Comparison of ENCODE assay signal across 22 cellular contexts in genomic region chr15:68234060-68234459, GRCh38. TPM values are rescaled to one million over a fixed set of nuclear protein-coding genes. Genes with fewer than 3 reads are reported as not detected.
A peak's percentile ranks its signal among the peaks of the same experiment; 100 is the strongest.
DNase-seq lines count a peak whose midpoint lies in the region; ATAC-seq, FAIRE-seq and TF ChIP-seq lines count a peak whose summit lies in the region.
"Had no signal": no experiment of that assay in that cellular context is flagged by ENCODE, and none has a peak within 500 bp of the region (broad histone marks: within the 10 kb centered on the region; RNA-seq: fewer than 3 reads in every experiment).

No MANE protein-coding gene starts in this region.

- peak; percentile 74 to 80 for DNase-seq in SJSA1 (ENCODE audit: low read depth in 1 of 2, low spot score in 2 of 2)
- DNase-seq in H1 (ENCODE audit: low read depth in 1 of 2, low spot score in 2 of 2) = peak in 1 of 2 experiments; percentile 40
- peak; percentile 20 for DNase-seq in mesenchymal stem cell
- peak; percentile 23 for DNase-seq in stomach
- DNase-seq in left ventricle myocardium superior = no peak
- no peak for DNase-seq in BE2C
- no peak for DNase-seq in GM20000 (ENCODE audit: low spot score)
- DNase-seq: activated T-cell treated with anti-CD3 and anti-CD28 coated beads for 4 hours; amygdala; DMS79 treated with DMSO at 0.1 percent for 48 hours; GDM1; HFFc6; immature natural killer cell; KBM-7; left cardiac atrium; NCI-H1092; NCI-H187 treated with DMSO at 0.1 percent for 48 hours; NCI-H524 treated with DMSO at 0.1 percent for 48 hours; nucleus accumbens; stimulated activated CD4-positive, alpha-beta T cell treated with anti-CD3 and anti-CD28 coated beads, Interleukin-4, amount 100 ng/mL, for 24 hours had no signal

- H3K14ac ChIP-seq in H1 (ENCODE audit: insufficient read length) (no peak overlapping the region), mesenchymal stem cell (ENCODE audit: low read length in 2 of 2) (no peak overlapping the region)

- POLR2A ChIA-PET in H1 (lab: Charles Lee; ENCODE audit: partially characterized antibody) = no interaction called here

- H3K4me3 ChIP-seq in SJSA1 = no peak overlapping the region
- H3K4me3 ChIP-seq in H1 (ENCODE audit: extremely low read depth in 1 of 4, insufficient read depth in 2 of 4, low read depth in 3 of 4, low read length in 4 of 4) = no peak overlapping the region
- H3K4me3 ChIP-seq in mesenchymal stem cell (ENCODE audit: insufficient read depth in 1 of 2, low read depth in 1 of 2, low read length in 2 of 2) = no peak overlapping the region
- no peak overlapping the region for H3K4me3 ChIP-seq in stomach
- H3K4me3 ChIP-seq in BE2C (ENCODE audit: low read depth, low read length) = no peak overlapping the region
- H3K4me3 ChIP-seq: tibial nerve had no signal

- H3K9me3 ChIP-seq in SJSA1 (replicated peaks) = no peaks in the 10 kb centered on the region
- H3K9me3 ChIP-seq in H1 (ENCODE audit: insufficient read depth in 2 of 2, low read depth in 1 of 2, low read length in 1 of 2) = no peaks in the 10 kb centered on the region
- H3K9me3 ChIP-seq in mesenchymal stem cell (ENCODE audit: control insufficient read depth, low read length) = peaks cover 2% of the 10 kb centered on the region
- H3K9me3 ChIP-seq in stomach = no peaks in the 10 kb centered on the region
- no peaks in the 10 kb centered on the region for H3K9me3 ChIP-seq in BE2C
- H3K9me3 ChIP-seq: tibial nerve had no signal

- no peak overlapping the region for H4K5ac ChIP-seq in H1 (ENCODE audit: insufficient read length, low read depth, low read length)

- H4K20me1 ChIP-seq in H1 (replicated peaks in 1 of 2; ENCODE audit: control insufficient read depth in 1 of 2, insufficient read depth in 2 of 2, low read length in 2 of 2) = no peaks in the 10 kb centered on the region

- no peak overlapping the region for H3K4ac ChIP-seq in H1 (replicated peaks; ENCODE audit: insufficient read length, low read depth, low read length)
- H3K4ac ChIP-seq in mesenchymal stem cell (ENCODE audit: low read depth in 1 of 2, low read length in 2 of 2) = no peak overlapping the region

- no peak overlapping the region for H3K56ac ChIP-seq in H1 (replicated peaks; ENCODE audit: insufficient read length, low read depth, low read length)

- WGBS in H1 (ENCODE audit: extremely low coverage in 1 of 2, insufficient coverage in 1 of 2, insufficient read length in 1 of 2, insufficient replicate concordance in 2 of 2, low coverage in 1 of 2, low lambda C conversion rate in 2 of 2, missing lambda C conversion rate in 1 of 2), 2 experiments = 87% methylated on average over 6 of the region's 6 CpGs; no CpG with 5 or more reads in 1 of the 2 experiments
- WGBS in mesenchymal stem cell = 49% methylated on average over 6 of the region's 6 CpGs
- 21 to 33% (median 24%) methylated on average over 6 of the region's 6 CpGs for WGBS in stomach, 5 donors

- H3K4me2 ChIP-seq in H1 (ENCODE audit: insufficient read depth in 1 of 2, low read depth in 2 of 2, low read length in 2 of 2) (no peak overlapping the region), mesenchymal stem cell (ENCODE audit: low read length, poor library complexity, severe bottlenecking) (no peak overlapping the region)

- FAIRE-seq in H1 (lab: Jason Lieb, UNC) = no peak
- FAIRE-seq: endothelial cell of umbilical vein had no signal

- H2AFZ ChIP-seq in H1 (ENCODE audit: low read length) = no peak overlapping the region
- H2AFZ ChIP-seq in mesenchymal stem cell (ENCODE audit: low read depth, low read length) = no peak overlapping the region

- H4K91ac ChIP-seq in H1 (replicated peaks; ENCODE audit: insufficient read length, low read length) (no peak overlapping the region), mesenchymal stem cell (ENCODE audit: low read length) (no peak overlapping the region)

- H4K8ac ChIP-seq in H1 (ENCODE audit: extremely low read depth, insufficient read depth, low read length) (no peak overlapping the region), mesenchymal stem cell (ENCODE audit: low read length) (peak overlapping the region; percentile 57)

- H2BK15ac ChIP-seq in H1 (ENCODE audit: low read length) (no peak overlapping the region), mesenchymal stem cell (ENCODE audit: low read depth, poor library complexity, severe bottlenecking) (no peak overlapping the region)

- ATAC-seq in left ventricle myocardium superior = no peak
- ATAC-seq: left cardiac atrium had no signal

- no peak overlapping the region for H3K9ac ChIP-seq in H1 (replicated peaks in 1 of 4; ENCODE audit: extremely low read depth in 1 of 4, low read depth in 3 of 4, low read length in 3 of 4)
- H3K9ac ChIP-seq in mesenchymal stem cell (ENCODE audit: low read length) = no peak overlapping the region

- H2BK120ac ChIP-seq in H1 (replicated peaks; ENCODE audit: low read depth, low read length) (no peak overlapping the region), mesenchymal stem cell (ENCODE audit: low read depth, low read length) (no peak overlapping the region)

- H3K4me1 ChIP-seq in SJSA1 (replicated peaks) (peaks cover 22% of the 10 kb centered on the region), H1 (replicated peaks in 1 of 4; ENCODE audit: control insufficient read depth in 3 of 4, insufficient read depth in 4 of 4, low read length in 3 of 4) (peaks cover 0 to 8% (median 4%) of the 10 kb centered on the region in 4 experiments; a peak in 4 of 7 replicates), mesenchymal stem cell (ENCODE audit: control insufficient read depth, insufficient read depth, low read depth, low read length) (peaks cover 9% of the 10 kb centered on the region), stomach (peaks cover 5 to 31% (median 15%) of the 10 kb centered on the region in 4 donors), BE2C (peaks cover 26% of the 10 kb centered on the region)

- H3K23me2 ChIP-seq in H1 (ENCODE audit: low read depth, low read length) = peaks cover 5% of the 10 kb centered on the region

- TF ChIP-seq CTCF in H1 (IDR thresholded peaks at IDR 0.05; ENCODE audit: control extremely low read depth in 1 of 3, insufficient read depth in 1 of 3, low read depth in 1 of 3, low read length in 3 of 3) (no peak), stomach (IDR thresholded peaks at IDR 0.05) (no peak), BE2C (IDR thresholded peaks at IDR 0.05; ENCODE audit: low read depth, low read length) (no peak), GM20000 (IDR thresholded peaks at IDR 0.05; ENCODE audit: extremely low read depth, missing control alignments) (no peak)

- CTCF ChIA-PET in H1 (lab: Charles Lee; ENCODE audit: partially characterized antibody) = interaction anchor here (0.9 to 6.3 kb wide), 2 partner anchors 19 to 72 kb away, joined by 4 to 26 read pairs; no protein-coding TSS in a partner anchor

- TF ChIP-seq EP300 in H1 (IDR thresholded peaks at IDR 0.05; ENCODE audit: borderline replicate concordance in 1 of 2, low read depth in 2 of 2, low read length in 2 of 2) = no peak
- no peak for TF ChIP-seq EP300 in stomach (IDR thresholded peaks at IDR 0.05)

- H3K23ac ChIP-seq in H1 (ENCODE audit: insufficient read length) = no peak overlapping the region
- H3K23ac ChIP-seq in mesenchymal stem cell (ENCODE audit: low read length in 2 of 2) = no peak overlapping the region

- H2AK5ac ChIP-seq in H1 (ENCODE audit: low read depth, low read length) (0 out of 2 replicates have a peak overlapping the region, but pooled peaks have one; percentile 6), mesenchymal stem cell (ENCODE audit: low read length, severe bottlenecking) (no peak overlapping the region)

- H3K18ac ChIP-seq in H1 (ENCODE audit: extremely low read depth, low read length) (no peak overlapping the region), mesenchymal stem cell (ENCODE audit: low read depth in 1 of 2, low read length in 2 of 2) (peak overlapping the region in 1 of 2 experiments; percentile 14)

- H2BK20ac ChIP-seq in H1 (ENCODE audit: low read length) = no peak overlapping the region

- H2BK5ac ChIP-seq in H1 (ENCODE audit: low read depth, low read length) (no peak overlapping the region), mesenchymal stem cell (ENCODE audit: low read depth, low read length, poor library complexity, severe bottlenecking) (no peak overlapping the region)

- no peak for TF ChIP-seq RAD21 in H1 (IDR thresholded peaks at IDR 0.05 in 1 of 2, conservative IDR thresholded peaks at IDR 0.05 in 1 of 2; ENCODE audit: low read depth in 2 of 2, low read length in 2 of 2)

- peaks cover 4% of the 10 kb centered on the region for H3K36me3 ChIP-seq in SJSA1
- H3K36me3 ChIP-seq in H1 (ENCODE audit: control insufficient read depth in 2 of 4, insufficient read depth in 4 of 4, low read length in 3 of 4) = no peaks in the 10 kb centered on the region
- no peaks in the 10 kb centered on the region for H3K36me3 ChIP-seq in mesenchymal stem cell (ENCODE audit: control insufficient read depth in 1 of 2, insufficient read depth in 2 of 2, low read depth in 1 of 2, low read length in 2 of 2)
- H3K36me3 ChIP-seq in stomach = no peaks in the 10 kb centered on the region
- H3K36me3 ChIP-seq in BE2C = no peaks in the 10 kb centered on the region
- H3K36me3 ChIP-seq: tibial nerve had no signal

- H3K79me1 ChIP-seq in H1 (ENCODE audit: low read depth, low read length) (no peaks in the 10 kb centered on the region), mesenchymal stem cell (replicated peaks; ENCODE audit: low read length, poor library complexity, severe bottlenecking) (peaks cover 3% of the 10 kb centered on the region)

- intact Hi-C loops in stomach (cut with DNase I; ENCODE audit: low total_unique reads) = no loop called here
- intact Hi-C loops in left ventricle myocardium superior (cut with micrococcal nuclease) = no loop called here

- H3K27ac ChIP-seq in SJSA1 (no peak overlapping the region), H1 (ENCODE audit: low read depth, low read length) (no peak overlapping the region), mesenchymal stem cell (ENCODE audit: low read length, poor library complexity, severe bottlenecking) (no peak overlapping the region), stomach (no peak overlapping the region)
- H3K27ac ChIP-seq: tibial nerve had no signal

- no peak overlapping the region for H2BK12ac ChIP-seq in H1 (ENCODE audit: low read depth, low read length)
- H2BK12ac ChIP-seq in mesenchymal stem cell (ENCODE audit: low read length in 2 of 2) = no peak overlapping the region

- H3K27me3 ChIP-seq in SJSA1 (replicated peaks) (no peaks in the 10 kb centered on the region), H1 (replicated peaks in 1 of 4; ENCODE audit: control insufficient read depth in 3 of 4, extremely low read depth in 1 of 4, insufficient read depth in 3 of 4, low read length in 3 of 4) (peaks cover 0 to 2% (median 0%) of the 10 kb centered on the region in 4 experiments; a peak in 1 of 7 replicates), mesenchymal stem cell (ENCODE audit: control insufficient read depth in 1 of 2, insufficient read depth in 1 of 2, low read length in 2 of 2) (no peaks in the 10 kb centered on the region), stomach (no peaks in the 10 kb centered on the region), BE2C (no peaks in the 10 kb centered on the region)
- H3K27me3 ChIP-seq: tibial nerve had no signal

- peaks cover 0 to under 1% of the 10 kb centered on the region in 2 experiments; a peak in 1 of 4 replicates for H3K79me2 ChIP-seq in H1 (ENCODE audit: control insufficient read depth in 1 of 2, insufficient read depth in 2 of 2, low read length in 2 of 2)

- TF ChIP-seq POLR2A in H1 (IDR thresholded peaks at IDR 0.05; ENCODE audit: control extremely low read depth in 1 of 2, low read depth in 2 of 2, low read length in 2 of 2) (no peak), stomach (IDR thresholded peaks at IDR 0.05) (no peak)

RNA-seq across cellular contexts. Expression of gene CLN6, which starts 4.5 kb away (rescaled TPM):
- total RNA-seq in SJSA1 (2014; rRNA removed; shearing (Covaris generic)) = 12.4 and 30.3 TPM in 2 replicates
- 60.0 and 62.3 TPM in 2 replicates for total RNA-seq in H1 (2021; fragmentation: NEBNext Ultra II Directional; extraction: Animal tissue kit (Norgen Biotek cat#: 25700))
- 137 and 140 TPM in 2 replicates for polyA plus RNA-seq in H1 (2011; rRNA removed)
- polyA plus RNA-seq in H1 (2011; cell fraction: cytosol; rRNA removed) = 83.3 TPM
- polyA plus RNA-seq in H1 (2011; cell fraction: nucleus; rRNA removed) = 151 TPM
- 40.9 to 66.3 TPM (median 64.6 TPM) in 4 replicates for polyA plus RNA-seq in H1 (2012, experiment 1 of 2)
- polyA plus RNA-seq in H1 (2012, experiment 2 of 2) = 62.3 TPM
- 62.0 TPM for polyA plus RNA-seq in H1 (2013, experiment 1 of 2)
- polyA plus RNA-seq in H1 (2013, experiment 2 of 2) = 74.5 TPM
- 182 and 205 TPM in 2 replicates for polyA minus RNA-seq in H1 (2011; rRNA and poly(A)+ RNA removed)
- polyA minus RNA-seq in H1 (2011; cell fraction: cytosol; rRNA and poly(A)+ RNA removed) = 53.9 TPM
- 87.0 TPM for polyA minus RNA-seq in H1 (2011; cell fraction: nucleus; rRNA and poly(A)+ RNA removed)
- 23.5 TPM for polyA plus RNA-seq in mesenchymal stem cell (2013, experiment 1 of 2)
- 23.2 TPM for polyA plus RNA-seq in mesenchymal stem cell (2013, experiment 2 of 2)
- total RNA-seq in stomach = 100 to 1,000 TPM in 1 of 5 donors, 10 to 100 TPM in 3, 1 to 10 TPM in 1; 6.4 to 151 (median 25.0) TPM
- 10 to 100 TPM in 1 of 3 donors, 1 to 10 TPM in 2; 8.7 to 17.1 (median 9.2) TPM for polyA plus RNA-seq in stomach
- 9.9 TPM for total RNA-seq in left ventricle myocardium superior
- 68.7 TPM for polyA plus RNA-seq in BE2C (2012; ENCODE audit: insufficient read depth, insufficient read length, low read depth)

RNA-seq across cellular contexts. Expression of gene CALML4, which starts 28.9 kb away (rescaled TPM):
- total RNA-seq in SJSA1 (2014; rRNA removed; shearing (Covaris generic)) = 1.1 and 2.1 TPM in 2 replicates
- 9.3 and 12.5 TPM in 2 replicates for total RNA-seq in H1 (2021; fragmentation: NEBNext Ultra II Directional; extraction: Animal tissue kit (Norgen Biotek cat#: 25700))
- 3.5 and 3.8 TPM in 2 replicates for polyA plus RNA-seq in H1 (2011; rRNA removed)
- 6.9 TPM for polyA plus RNA-seq in H1 (2011; cell fraction: cytosol; rRNA removed)
- 9.3 TPM for polyA plus RNA-seq in H1 (2011; cell fraction: nucleus; rRNA removed)
- 9.9 to 16.6 TPM (median 13.0 TPM) in 4 replicates for polyA plus RNA-seq in H1 (2012, experiment 1 of 2)
- polyA plus RNA-seq in H1 (2012, experiment 2 of 2) = 5.2 TPM
- 21.4 TPM for polyA plus RNA-seq in H1 (2013, experiment 1 of 2)
- polyA plus RNA-seq in H1 (2013, experiment 2 of 2) = 22.4 TPM
- polyA minus RNA-seq in H1 (2011; rRNA and poly(A)+ RNA removed) = 4.7 and 5.8 TPM in 2 replicates
- polyA minus RNA-seq in H1 (2011; cell fraction: cytosol; rRNA and poly(A)+ RNA removed) = 4.7 TPM
- 10.9 TPM for polyA minus RNA-seq in H1 (2011; cell fraction: nucleus; rRNA and poly(A)+ RNA removed)
- 5.0 TPM for polyA plus RNA-seq in mesenchymal stem cell (2013, experiment 1 of 2)
- 3.7 TPM for polyA plus RNA-seq in mesenchymal stem cell (2013, experiment 2 of 2)
- 10 to 100 TPM in 4 of 5 donors, 1 to 10 TPM in 1; 7.6 to 24.3 (median 14.9) TPM for total RNA-seq in stomach
- polyA plus RNA-seq in stomach = 10 to 100 TPM in 2 of 3 donors, 1 to 10 TPM in 1; 9.8 to 13.8 (median 12.1) TPM
- 0.99 TPM for total RNA-seq in left ventricle myocardium superior
- polyA plus RNA-seq in BE2C (2012; ENCODE audit: insufficient read depth, insufficient read length, low read depth) = 4.1 TPM

RNA-seq across cellular contexts. Expression of gene FEM1B, which starts 43.5 kb away (rescaled TPM):
- total RNA-seq in SJSA1 (2014; rRNA removed; shearing (Covaris generic)) = 30.5 and 47.7 TPM in 2 replicates
- total RNA-seq in H1 (2021; fragmentation: NEBNext Ultra II Directional; extraction: Animal tissue kit (Norgen Biotek cat#: 25700)) = 72.9 and 83.8 TPM in 2 replicates
- polyA plus RNA-seq in H1 (2011; rRNA removed) (21.2 and 36.1 TPM in 2 replicates), stomach (10 to 100 TPM in 1 of 3 donors, 1 to 10 TPM in 2; 8.2 to 13.3 (median 9.9) TPM)
- 36.7 TPM for polyA plus RNA-seq in H1 (2011; cell fraction: cytosol; rRNA removed)
- 75.5 TPM for polyA plus RNA-seq in H1 (2011; cell fraction: nucleus; rRNA removed)
- polyA plus RNA-seq in H1 (2012, experiment 1 of 2) = 42.3 to 65.4 TPM (median 49.3 TPM) in 4 replicates
- 2.1 TPM for polyA plus RNA-seq in H1 (2012, experiment 2 of 2)
- polyA plus RNA-seq in H1 (2013, experiment 1 of 2) = 28.4 TPM
- polyA plus RNA-seq in H1 (2013, experiment 2 of 2) = 27.2 TPM
- 568 and 799 TPM in 2 replicates for polyA minus RNA-seq in H1 (2011; rRNA and poly(A)+ RNA removed)
- 135 TPM for polyA minus RNA-seq in H1 (2011; cell fraction: cytosol; rRNA and poly(A)+ RNA removed)
- 269 TPM for polyA minus RNA-seq in H1 (2011; cell fraction: nucleus; rRNA and poly(A)+ RNA removed)
- polyA plus RNA-seq in mesenchymal stem cell (2013, experiment 1 of 2) = 28.3 TPM
- polyA plus RNA-seq in mesenchymal stem cell (2013, experiment 2 of 2) = 28.2 TPM
- total RNA-seq in stomach (10 to 100 TPM; 18.1 to 92.0 (median 31.2) TPM), left ventricle myocardium superior (45.1 TPM)
- polyA plus RNA-seq in BE2C (2012; ENCODE audit: insufficient read depth, insufficient read length, low read depth) = 59.1 TPM

Comparison
In these comparisons a context has a peak if more than half of its experiments do, and no peak if none do; other contexts are left out.
1. DNase-seq: peak in SJSA1 (2 of 2), mesenchymal stem cell (single experiment) and stomach (single experiment); none in left ventricle myocardium superior (single experiment), BE2C (single experiment) and GM20000 (single experiment).